Comparison of ENCODE assay signal across 8 cellular contexts in genomic region chr10:95906675-95907453, GRCh38. TPM values are rescaled to one million over a fixed set of nuclear protein-coding genes. Genes with fewer than 3 reads are reported as not detected.
DNase-seq lines count a peak whose midpoint lies in the region; ATAC-seq and TF ChIP-seq lines count a peak whose summit lies in the region.

No MANE protein-coding gene starts in this region.

- peak; percentile 40 for ATAC-seq in GM19438 (IDR thresholded peaks at IDR 0.05; ENCODE audit: low read depth, unreplicated experiment)

- no peaks in the 10 kb centered on the region for H3K9me3 ChIP-seq in SJSA1 (replicated peaks)

- peak; percentile 8 for TF ChIP-seq CTCF in HL-60 (IDR thresholded peaks at IDR 0.05; ENCODE audit: insufficient read depth, low read length)

- peak; percentile 24 for DNase-seq in COLO668 (lab: John Stamatoyannopoulos, UW; ENCODE audit: unreplicated experiment)
- DNase-seq in HL-60 (ENCODE audit: low read depth in 1 of 2, low spot score in 1 of 2): peak; percentile 57 to 75
- DNase-seq in SJSA1 (ENCODE audit: low read depth in 1 of 2, low spot score in 2 of 2): peak in 1 of 2 experiments; percentile 65
- DNase-seq in anterior cingulate cortex (lab: John Stamatoyannopoulos, UW): peak in 54 of 58 donors; percentile 3 to 64 (median 26)
- DNase-seq in hepatic stellate cell (ENCODE audit: low spot score): peak; percentile 47
- peak; percentile 11 for DNase-seq in pulmonary artery endothelial cell (ENCODE audit: low read depth, low spot score)
- no peak for DNase-seq in mesenteric fat pad (ENCODE audit: low spot score)

- H3K27ac ChIP-seq in HL-60 (replicated peaks) (peak overlapping the region; percentile 74), SJSA1 (no peak overlapping the region)

- H3K4me1 ChIP-seq in SJSA1 (replicated peaks): 0 out of 2 replicates have a peak, but pooled peaks cover 3% of the 10 kb centered on the region

- H3K27me3 ChIP-seq in HL-60 (ENCODE audit: insufficient read depth, poor library complexity, severe bottlenecking) (no peaks in the 10 kb centered on the region), SJSA1 (replicated peaks) (peaks cover 5% of the 10 kb centered on the region; the same call in 1 of the 2 replicates)

- H3K36me3 ChIP-seq in SJSA1: no peaks in the 10 kb centered on the region

- H3K4me3 ChIP-seq in HL-60 (replicated peaks; ENCODE audit: insufficient read depth, low read length): peak overlapping the region; percentile 84
- peak overlapping the region; percentile 56 for H3K4me3 ChIP-seq in SJSA1

RNA-seq across cellular contexts. Expression of gene CC2D2B, which starts 0.9 kb away (rescaled TPM):
- total RNA-seq in SJSA1 (2014; rRNA removed; shearing (Covaris generic)): 0.08 TPM in 1 of 2 replicates, not detected in the other
- total RNA-seq in pulmonary artery endothelial cell: 0.04 and 0.20 TPM in 2 replicates
- total RNA-seq in mesenteric fat pad: 2.6 TPM
